In the genomic region with DNA sequence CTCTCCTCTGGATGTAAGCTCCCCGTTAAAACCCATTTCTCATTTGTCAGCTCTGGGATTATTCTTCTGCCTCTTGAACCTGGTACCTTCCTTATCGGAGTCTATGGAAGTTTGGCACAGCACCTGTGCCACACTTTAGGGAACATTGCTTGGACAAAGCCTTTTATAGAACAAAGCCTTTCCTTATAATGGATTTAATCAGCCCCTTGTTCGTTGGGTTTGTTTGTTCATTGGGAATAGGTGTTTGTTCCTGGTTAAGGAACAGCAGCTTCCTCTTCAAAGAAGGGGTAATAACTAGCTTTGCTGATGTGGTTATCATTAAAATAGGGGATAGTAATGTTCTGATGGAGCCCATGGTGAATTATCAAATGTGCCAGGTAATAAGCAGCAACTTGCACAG, we compare ENCODE assay signal across 15 cellular contexts.
"Had no signal": no experiment of that assay in that cellular context is flagged by ENCODE, and none has a peak within 500 bp of the region (broad histone marks: within the 10 kb centered on the region; RNA-seq: fewer than 3 reads in every experiment).

No MANE protein-coding gene starts in this region.

- DNase-seq: activated CD4-positive, alpha-beta T cell treated with anti-CD3 and anti-CD28 coated beads, Interleukin-2, amount 10 ng/mL, durations not matched to agents 7 days and 5 days; activated CD8-positive, alpha-beta memory T cell treated with anti-CD3 and anti-CD28 coated beads, Interleukin-2, amount 10 ng/mL, durations not matched to agents 7 days and 5 days; activated CD8-positive, alpha-beta T cell treated with anti-CD3 and anti-CD28 coated beads for 36 hours; activated effector memory CD4-positive, alpha-beta T cell treated with anti-CD3 and anti-CD28 coated beads, Interleukin-2, amount 50 U/mL, for 16 hours; activated naive CD4-positive, alpha-beta T cell treated with anti-CD3 and anti-CD28 coated beads, Interleukin-2, amount 50 U/mL, for 16 hours; activated naive CD8-positive, alpha-beta T cell treated with anti-CD3 and anti-CD28 coated beads, Interleukin-2, amount 50 U/mL, for 24 hours; activated T-cell treated with anti-CD3 and anti-CD28 coated beads for 4 hours; head of caudate nucleus; hypothalamus; midbrain; right cardiac atrium; stimulated activated CD4-positive, alpha-beta T cell treated with anti-CD3 and anti-CD28 coated beads, Interleukin-4, amount 100 ng/mL, for 24 hours; stimulated activated naive CD4-positive, alpha-beta T cell treated with Interleukin-2 at 50 U/mL for 16 hours had no signal

- ATAC-seq: activated CD4-positive, CD25-positive, alpha-beta regulatory T cell treated with anti-CD3 and anti-CD28 coated beads, Interleukin-2, amount 50 U/mL, for 24 hours; activated CD8-positive, alpha-beta memory T cell treated with anti-CD3 and anti-CD28 coated beads, Interleukin-2, amount 10 ng/mL, durations not matched to agents 7 days and 5 days; activated CD8-positive, alpha-beta T cell treated with anti-CD3 and anti-CD28 coated beads for 36 hours; activated naive CD8-positive, alpha-beta T cell treated with anti-CD3 and anti-CD28 coated beads, Interleukin-2, amount 50 U/mL, for 24 hours; gastroesophageal sphincter; right cardiac atrium had no signal
